Comparison of ENCODE assay signal across 14 cellular contexts in genomic region chr4:22238742-22239141, GRCh38.
DNase-seq lines count a peak whose midpoint lies in the region; ATAC-seq and TF ChIP-seq lines count a peak whose summit lies in the region.
"Had no signal": no experiment of that assay in that cellular context is flagged by ENCODE, and none has a peak within 500 bp of the region (broad histone marks: within the 10 kb centered on the region; RNA-seq: fewer than 3 reads in every experiment).

No MANE protein-coding gene starts in this region.

- H3K4me3 ChIP-seq in hepatocyte (peak overlapping the region; percentile 21), heart left ventricle (no peak overlapping the region), ovary (no peak overlapping the region)
- H3K4me3 ChIP-seq: A549 had no signal

- H3K27me3 ChIP-seq in hepatocyte (no peaks in the 10 kb centered on the region), heart left ventricle (peaks cover 0 to 19% (median 0%) of the 10 kb centered on the region in 9 donors), ovary (no peaks in the 10 kb centered on the region)
- H3K27me3 ChIP-seq: neutrophil had no signal

- H4K20me1 ChIP-seq in hepatocyte (ENCODE audit: insufficient read depth, poor library complexity, severe bottlenecking), result no peaks in the 10 kb centered on the region

- H3K4me1 ChIP-seq in hepatocyte (ENCODE audit: insufficient read depth) (peaks cover 8% of the 10 kb centered on the region), heart left ventricle (no peaks in the 10 kb centered on the region), ovary (ENCODE audit: insufficient read depth) (no peaks in the 10 kb centered on the region)
- H3K4me1 ChIP-seq: A549 had no signal

- H3K36me3 ChIP-seq in hepatocyte (replicated peaks; ENCODE audit: insufficient read depth, low read depth) (no peaks in the 10 kb centered on the region), heart left ventricle (no peaks in the 10 kb centered on the region), ovary (no peaks in the 10 kb centered on the region)
- H3K36me3 ChIP-seq: neutrophil had no signal

- WGBS in hepatocyte (ENCODE audit: low lambda C conversion rate, missing lambda C conversion rate), result 51% methylated on average over 5 of the region's 5 CpGs
- 50 to 62% (median 53%) methylated on average over 5 of the region's 5 CpGs for WGBS in heart left ventricle, 4 donors
- WGBS in ovary, 3 donors, result 46 to 63% (median 49%) methylated on average over 5 of the region's 5 CpGs

- TF ChIP-seq POLR2A in heart left ventricle (IDR thresholded peaks at IDR 0.05) (no peak), ovary (IDR thresholded peaks at IDR 0.05) (no peak)

- no peak for TF ChIP-seq EP300 in ovary (IDR thresholded peaks at IDR 0.05)

- intact Hi-C loops in heart left ventricle (cut with DNase I) (loop anchor here in 1 of 10 donors (5.0 kb wide), 1 partner anchor 89 kb away; no protein-coding TSS in a partner anchor), ovary (cut with DNase I) (no loop called here)

- peak; percentile 46 for DNase-seq in NCI-H1092 treated with DMSO at 0.1 percent for 48 hours (lab: John Stamatoyannopoulos, UW)
- DNase-seq in NCI-H1092 (lab: John Stamatoyannopoulos, UW), result no peak
- peak; percentile 63 for DNase-seq in OCI-M1 (lab: John Stamatoyannopoulos, UW)
- DNase-seq in hepatocyte (ENCODE audit: low spot score), result peak; percentile 46
- peak; percentile 6 for DNase-seq in retina
- no peak for DNase-seq in amygdala (lab: John Stamatoyannopoulos, UW)
- no peak for DNase-seq in heart left ventricle
- DNase-seq in ovary, result no peak
- DNase-seq: activated CD4-positive, alpha-beta T cell treated with anti-CD3 and anti-CD28 coated beads, Interleukin-2, amount 50 U/mL, for 1 hour; effector CD8-positive, alpha-beta T cell; NCI-H1417 treated with DMSO at 0.1 percent for 48 hours; stimulated activated CD4-positive, alpha-beta T cell treated with anti-CD3 and anti-CD28 coated beads, Interleukin-1b, Interleukin-23, amount 100 ng/mL, for 48 hours had no signal

- H3K9me3 ChIP-seq in hepatocyte (ENCODE audit: low read depth) (no peaks in the 10 kb centered on the region), heart left ventricle (peaks cover 0 to 4% (median 0%) of the 10 kb centered on the region in 12 donors), ovary (no peaks in the 10 kb centered on the region)
- H3K9me3 ChIP-seq: A549, neutrophil had no signal

- TF ChIP-seq CTCF in hepatocyte (IDR thresholded peaks at IDR 0.05; ENCODE audit: poor library complexity) (peak; percentile 8), heart left ventricle (IDR thresholded peaks at IDR 0.05) (no peak), ovary (IDR thresholded peaks at IDR 0.05) (no peak)

- no peak for ATAC-seq in heart left ventricle

- H3K9me2 ChIP-seq in hepatocyte (replicated peaks; ENCODE audit: insufficient read depth), result no peaks in the 10 kb centered on the region

- no peaks in the 10 kb centered on the region for H3K79me2 ChIP-seq in hepatocyte

- H2AFZ ChIP-seq in hepatocyte, result no peak overlapping the region

- H3K27ac ChIP-seq in hepatocyte, result peak overlapping the region; percentile 94
- no peak overlapping the region for H3K27ac ChIP-seq in heart left ventricle
- H3K27ac ChIP-seq in ovary, result no peak overlapping the region
- H3K27ac ChIP-seq: A549, neutrophil had no signal

- H3K4me2 ChIP-seq in hepatocyte, result peak overlapping the region; percentile 74

Comparison
In these comparisons a context has a peak if more than half of its experiments do, and no peak if none do; other contexts are left out.
1. DNase-seq: peak in NCI-H1092 treated with DMSO at 0.1 percent for 48 hours (single experiment), OCI-M1 (single experiment), hepatocyte (single experiment) and retina (single experiment); none in NCI-H1092 (single experiment), amygdala (0 of 56), heart left ventricle (0 of 5) and ovary (0 of 5).